Comparison of ENCODE assay signal across 9 cellular contexts in the genomic region with DNA sequence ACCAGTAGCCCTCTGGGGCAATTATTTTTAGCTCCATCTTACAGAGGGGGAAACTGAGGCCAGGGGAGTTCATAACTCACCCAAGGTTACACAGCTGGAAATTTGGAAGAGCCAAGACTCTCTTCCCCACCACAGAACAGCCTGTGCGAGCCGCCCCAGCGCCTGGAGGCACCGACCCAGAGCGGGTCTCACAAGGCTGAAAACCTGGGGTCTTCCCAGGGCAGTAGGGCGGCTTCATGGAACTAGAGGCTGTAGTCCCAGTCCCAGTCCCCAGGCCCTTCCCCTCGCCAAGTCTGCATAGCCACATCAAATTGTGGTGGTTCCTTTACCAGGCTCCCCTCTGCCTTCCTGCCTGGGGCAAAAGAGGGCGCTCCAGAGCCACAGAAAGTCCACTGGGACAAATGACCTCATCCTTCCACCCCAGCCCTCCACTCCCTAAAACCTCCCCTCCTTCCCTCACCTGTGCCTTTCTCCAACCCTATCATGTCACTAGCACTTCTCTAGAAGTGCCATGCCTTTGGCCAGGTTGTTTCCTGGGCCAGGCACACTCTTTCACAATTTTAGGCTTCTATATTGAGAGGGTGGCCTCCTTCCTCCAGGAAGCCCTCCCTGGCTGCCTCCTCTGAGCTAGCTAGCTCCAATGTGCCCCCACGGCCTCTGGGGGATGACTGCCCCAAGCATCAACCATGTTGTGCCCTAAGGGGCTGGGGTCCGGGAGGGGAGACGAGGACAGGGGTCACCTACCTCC. TPM values are rescaled to one million over a fixed set of nuclear protein-coding genes. Genes with fewer than 3 reads are reported as not detected.
DNase-seq lines count a peak whose midpoint lies in the region; ATAC-seq and TF ChIP-seq lines count a peak whose summit lies in the region.
"Had no signal": no experiment of that assay in that cellular context is flagged by ENCODE, and none has a peak within 500 bp of the region (broad histone marks: within the 10 kb centered on the region; RNA-seq: fewer than 3 reads in every experiment).

No MANE protein-coding gene starts in this region.

- H3K27me3 Mint-ChIP-seq in endothelial cell (ENCODE audit: unreplicated experiment) = peaks cover 9% of the 10 kb centered on the region

- no peak overlapping the region for H2AFZ ChIP-seq in DND-41 (ENCODE audit: low read depth, low read length)

- H3K9ac ChIP-seq in DND-41 (ENCODE audit: low read depth, low read length) (no peak overlapping the region), stomach smooth muscle (ENCODE audit: low read length in 2 of 2) (peak overlapping the region; percentile 50 to 55)

- H3K4me1 ChIP-seq in DND-41 (ENCODE audit: insufficient read depth, low read length) (0 out of 2 replicates have a peak, but pooled peaks cover 3% of the 10 kb centered on the region), mucosa of descending colon (ENCODE audit: low read depth) (peaks cover 16% of the 10 kb centered on the region), stomach smooth muscle (ENCODE audit: control insufficient read depth, insufficient read depth, low read length) (peaks cover 31% of the 10 kb centered on the region)

- peaks cover 27% of the 10 kb centered on the region for H3K4me1 Mint-ChIP-seq in endothelial cell (ENCODE audit: unreplicated experiment)

- peaks cover 4% of the 10 kb centered on the region for H4K20me1 ChIP-seq in DND-41 (ENCODE audit: insufficient read depth, low read length)

- intact Hi-C loops in mucosa of descending colon (cut with DNase I, micrococcal nuclease) = loop anchor here in 1 of 2 donors (2.0 kb wide), 1 partner anchor 16 kb away; a partner anchor contains a TSS

- no peaks in the 10 kb centered on the region for H3K36me3 ChIP-seq in DND-41 (ENCODE audit: insufficient read depth, low read length)
- no peaks in the 10 kb centered on the region for H3K36me3 ChIP-seq in mucosa of descending colon (ENCODE audit: low read depth)
- no peaks in the 10 kb centered on the region for H3K36me3 ChIP-seq in stomach smooth muscle (ENCODE audit: control insufficient read depth in 2 of 2, insufficient read depth in 2 of 2, low read length in 2 of 2)

- ATAC-seq in DND-41 (ENCODE audit: insufficient read depth, low read depth) = peak; percentile 39; the same call in 1 of the 3 replicates
- ATAC-seq in mucosa of descending colon = peak; percentile 75

- H3K27ac ChIP-seq in DND-41 (ENCODE audit: low read length) = no peak overlapping the region
- H3K27ac ChIP-seq in stomach smooth muscle (ENCODE audit: low read length) = peak overlapping the region; percentile 71

- no peak overlapping the region for H3K4me3 ChIP-seq in DND-41 (ENCODE audit: low read depth in 1 of 2, low read length in 2 of 2)
- H3K4me3 ChIP-seq in mucosa of descending colon = no peak overlapping the region
- peak overlapping the region in 1 of 2 donors; percentile 57 for H3K4me3 ChIP-seq in stomach smooth muscle (ENCODE audit: low read length in 2 of 2)

- DNase-seq in DND-41 = peak; percentile 34
- DNase-seq in activated CD4-positive, alpha-beta T cell treated with anti-CD3 and anti-CD28 coated beads, Interleukin-2, amount 50 U/mL, for 1 hour = peak; percentile 49
- peak; percentile 90 for DNase-seq in endothelial cell (ENCODE audit: low spot score)
- peak in 2 of 3 donors; percentile 90 to 92 for DNase-seq in mucosa of descending colon
- no peak for DNase-seq in NCI-H510A (lab: John Stamatoyannopoulos, UW)
- DNase-seq in DMS79 treated with DMSO at 0.1 percent for 48 hours (lab: John Stamatoyannopoulos, UW) = no peak

- no peaks in the 10 kb centered on the region for H3K36me3 Mint-ChIP-seq in endothelial cell (ENCODE audit: low read depth, unreplicated experiment)

- H3K27me3 ChIP-seq in DND-41 (ENCODE audit: insufficient read depth, low read length, poor library complexity) = no peaks in the 10 kb centered on the region
- peaks cover 0 to 4% of the 10 kb centered on the region in 2 donors for H3K27me3 ChIP-seq in stomach smooth muscle (ENCODE audit: control insufficient read depth in 1 of 2, insufficient read depth in 2 of 2, low read length in 2 of 2)

- H3K27ac Mint-ChIP-seq in endothelial cell (ENCODE audit: unreplicated experiment) = peak overlapping the region; percentile 84

- H3K79me2 ChIP-seq in DND-41 (ENCODE audit: insufficient read depth, low read length) = no peaks in the 10 kb centered on the region

- H3K4me3 Mint-ChIP-seq in endothelial cell (ENCODE audit: unreplicated experiment) = peak overlapping the region; percentile 59

- peak; percentile 67 for TF ChIP-seq CTCF in DND-41 (IDR thresholded peaks at IDR 0.05; ENCODE audit: borderline replicate concordance, extremely low read depth, low read length, poor library complexity, severe bottlenecking)
- peak; percentile 61 for TF ChIP-seq CTCF in LNCAP (IDR thresholded peaks at IDR 0.05)
- peak; percentile 66 for TF ChIP-seq CTCF in endothelial cell (IDR thresholded peaks at IDR 0.05; ENCODE audit: unreplicated experiment)
- peak; percentile 50 for TF ChIP-seq CTCF in mucosa of descending colon (IDR thresholded peaks at IDR 0.05)

- H3K9me3 ChIP-seq in DND-41 (ENCODE audit: insufficient read depth, low read length, severe bottlenecking) = no peaks in the 10 kb centered on the region
- no peaks in the 10 kb centered on the region for H3K9me3 ChIP-seq in mucosa of descending colon
- no peaks in the 10 kb centered on the region for H3K9me3 ChIP-seq in stomach smooth muscle (ENCODE audit: control insufficient read depth in 2 of 2, low read length in 2 of 2)

- H3K9me3 Mint-ChIP-seq in endothelial cell (ENCODE audit: unreplicated experiment) = no peaks in the 10 kb centered on the region

- no peak overlapping the region for H3K4me2 ChIP-seq in DND-41 (ENCODE audit: insufficient read depth, low read length)

RNA-seq across cellular contexts. Expression of a gene that starts 15.2 kb away (rescaled TPM):
- total RNA-seq in endothelial cell (ENCODE audit: unreplicated experiment) = 51.2 TPM
- total RNA-seq in mucosa of descending colon = 10 to 100 TPM; 31.5 to 52.0 (median 48.2) TPM

RNA-seq across cellular contexts. Expression of a gene that starts 25.9 kb away (rescaled TPM):
- 26.0 TPM for total RNA-seq in endothelial cell (ENCODE audit: unreplicated experiment)
- total RNA-seq in mucosa of descending colon = 10 to 100 TPM; 43.3 to 74.1 (median 60.5) TPM

RNA-seq across cellular contexts. Expression of a gene that starts 34.8 kb away (rescaled TPM):
- total RNA-seq in endothelial cell (ENCODE audit: unreplicated experiment) = not detected
- 10 to 100 TPM; 10.7 to 93.5 (median 23.1) TPM for total RNA-seq in mucosa of descending colon
- total RNA-seq: T-helper 2 cell treated with Interferon-gamma antibody and Interleukin-4, amounts not matched to agents 100 ng/mL and 5 ng/mL, for 36 hours had no signal

RNA-seq across cellular contexts. Expression of a gene that starts 58.9 kb away (rescaled TPM):
- 75.4 TPM for total RNA-seq in endothelial cell (ENCODE audit: unreplicated experiment)
- total RNA-seq in mucosa of descending colon = 10 to 100 TPM; 11.3 to 16.1 (median 13.7) TPM

Comparison
In these comparisons a context has a peak if more than half of its experiments do, and no peak if none do; other contexts are left out.
1. DNase-seq: peak in DND-41 (single experiment), activated CD4-positive, alpha-beta T cell treated with anti-CD3 and anti-CD28 coated beads, Interleukin-2, amount 50 U/mL, for 1 hour (single experiment), endothelial cell (single experiment) and mucosa of descending colon (2 of 3); none in NCI-H510A (single experiment) and DMS79 treated with DMSO at 0.1 percent for 48 hours (single experiment).
2. RNA of a gene that starts 34.8 kb away (total RNA-seq): 10.7 to 93.5 TPM in mucosa of descending colon; not detected in endothelial cell (single experiment); every median in the first group is over 10 times any median in the second.
3. Peak in every context shown above with its lines, with median percentiles within 50 percentile points of each other: CTCF ChIP-seq.